ENCODE assay signal across 8 cellular contexts in the genomic region with DNA sequence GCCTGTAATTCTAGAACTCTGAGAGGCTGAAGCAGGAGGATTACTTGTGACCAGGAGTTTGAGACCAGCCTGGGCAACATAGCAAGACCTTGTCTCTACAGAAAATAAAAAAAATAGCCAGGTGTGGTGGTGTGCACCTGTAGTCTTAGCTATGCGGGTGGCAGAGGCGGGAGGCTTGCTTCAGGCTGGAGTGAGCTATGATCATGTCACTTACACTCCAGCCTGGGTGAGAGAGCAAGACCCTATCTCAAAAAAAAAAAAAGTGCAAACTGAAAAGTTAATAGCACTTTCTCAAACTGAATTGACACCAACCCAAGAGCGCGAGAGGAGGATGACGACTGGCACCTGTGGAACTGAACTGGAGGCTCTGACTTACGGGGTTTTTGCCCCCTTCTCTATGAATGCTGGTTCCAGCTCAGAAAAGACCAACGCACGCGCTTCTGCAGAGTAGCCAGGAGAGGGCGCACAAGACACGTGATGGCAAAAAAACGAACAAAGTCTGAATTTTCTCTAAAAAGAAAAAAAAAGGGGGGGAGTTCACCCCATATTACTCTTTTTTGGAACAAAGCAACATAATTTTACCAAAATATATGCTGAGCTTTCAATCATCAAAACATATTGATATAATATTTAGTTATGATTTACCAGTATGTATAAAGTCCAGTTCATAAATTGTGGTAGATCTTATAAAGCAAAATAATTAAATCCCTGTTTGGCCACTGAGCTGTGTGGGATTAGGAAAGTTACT. TPM values are rescaled to one million over a fixed set of nuclear protein-coding genes. Genes with fewer than 3 reads are reported as not detected.
DNase-seq lines count a peak whose midpoint lies in the region; ATAC-seq, FAIRE-seq and TF ChIP-seq lines count a peak whose summit lies in the region.

No MANE protein-coding gene starts in this region.

- no peaks in the 10 kb centered on the region for H3K36me3 ChIP-seq in astrocyte (ENCODE audit: insufficient read depth, low read length)

- no peak overlapping the region for H3K9ac ChIP-seq in astrocyte (ENCODE audit: low read length)

- FAIRE-seq in astrocyte (lab: Jason Lieb, UNC), result no peak

- no peak overlapping the region for H3K27ac ChIP-seq in astrocyte (ENCODE audit: low read depth, low read length)

- H3K4me1 ChIP-seq in astrocyte (ENCODE audit: insufficient read depth, low read length), result no peaks in the 10 kb centered on the region

- DNase-seq in GM03348 (ENCODE audit: low spot score) (peak; percentile 71), NCI-H1092 treated with DMSO at 0.1 percent for 48 hours (lab: John Stamatoyannopoulos, UW) (peak; percentile 58), astrocyte (ENCODE audit: low read depth) (no peak), immature natural killer cell (peak; percentile 48 to 61 (median 57)), KG1 (lab: John Stamatoyannopoulos, UW) (no peak)
- peak; percentile 18 for DNase-seq in T-helper 2 cell treated with Interferon-gamma antibody and Interleukin-4, amounts not matched to agents 5 μg/mL and 100 μg/mL, for 36 hours (ENCODE audit: low spot score)
- peak; percentile 46 to 58 for DNase-seq in stimulated activated CD4-positive, alpha-beta T cell treated with anti-CD3 and anti-CD28 coated beads, Interleukin-1b, Interleukin-23, amount 100 ng/mL, for 4 hours (ENCODE audit: low read depth in 2 of 2)

- no peak overlapping the region for H3K4me2 ChIP-seq in astrocyte (ENCODE audit: low read length)

- no peak overlapping the region for H3K27ac Mint-ChIP-seq in T-helper 2 cell treated with Interferon-gamma antibody and Interleukin-4, amounts not matched to agents 5 μg/mL and 100 μg/mL, for 36 hours
- no peak overlapping the region for H3K27ac Mint-ChIP-seq in astrocyte (ENCODE audit: unreplicated experiment)
- H3K27ac Mint-ChIP-seq in immature natural killer cell, result peak overlapping the region in 1 of 6 donors; percentile 57

- no peak for ATAC-seq in HG02973 (IDR thresholded peaks at IDR 0.05; ENCODE audit: unreplicated experiment)

- H3K4me3 ChIP-seq in astrocyte (ENCODE audit: insufficient read depth, low read depth, low read length), result no peak overlapping the region

- H4K20me1 ChIP-seq in astrocyte (ENCODE audit: insufficient read depth, low read length), result no peaks in the 10 kb centered on the region

- no peaks in the 10 kb centered on the region for H3K9me3 ChIP-seq in astrocyte (ENCODE audit: insufficient read depth, low read depth, low read length)

- peak; percentile 96 for TF ChIP-seq CTCF in astrocyte (IDR thresholded peaks at IDR 0.05; ENCODE audit: insufficient read depth, low read depth, low read length)

- no peaks in the 10 kb centered on the region for H3K9me3 Mint-ChIP-seq in T-helper 2 cell treated with Interferon-gamma antibody and Interleukin-4, amounts not matched to agents 5 μg/mL and 100 μg/mL, for 36 hours
- peaks cover 3% of the 10 kb centered on the region for H3K9me3 Mint-ChIP-seq in astrocyte (ENCODE audit: unreplicated experiment)
- no peaks in the 10 kb centered on the region for H3K9me3 Mint-ChIP-seq in immature natural killer cell

- H3K4me1 Mint-ChIP-seq in T-helper 2 cell treated with Interferon-gamma antibody and Interleukin-4, amounts not matched to agents 5 μg/mL and 100 μg/mL, for 36 hours (ENCODE audit: low read depth), result no peaks in the 10 kb centered on the region
- H3K4me1 Mint-ChIP-seq in astrocyte (ENCODE audit: low read depth, unreplicated experiment) (no peaks in the 10 kb centered on the region), immature natural killer cell (peaks cover 10 to 14% of the 10 kb centered on the region in 2 donors)

- peaks cover 4% of the 10 kb centered on the region for H3K27me3 Mint-ChIP-seq in T-helper 2 cell treated with Interferon-gamma antibody and Interleukin-4, amounts not matched to agents 5 μg/mL and 100 μg/mL, for 36 hours (ENCODE audit: low read depth)
- peaks cover 15% of the 10 kb centered on the region for H3K27me3 Mint-ChIP-seq in astrocyte (ENCODE audit: low read depth, unreplicated experiment)
- peaks cover 0 to 7% (median under 1%) of the 10 kb centered on the region in 3 donors for H3K27me3 Mint-ChIP-seq in immature natural killer cell (ENCODE audit: low read depth in 3 of 3)

- H3K79me2 ChIP-seq in astrocyte (ENCODE audit: insufficient read depth, low read length), result no peaks in the 10 kb centered on the region

- no peaks in the 10 kb centered on the region for H3K36me3 Mint-ChIP-seq in T-helper 2 cell treated with Interferon-gamma antibody and Interleukin-4, amounts not matched to agents 5 μg/mL and 100 μg/mL, for 36 hours (ENCODE audit: low read depth)
- no peaks in the 10 kb centered on the region for H3K36me3 Mint-ChIP-seq in astrocyte (ENCODE audit: low read depth, unreplicated experiment)
- H3K36me3 Mint-ChIP-seq in immature natural killer cell, result no peaks in the 10 kb centered on the region

- H3K4me3 Mint-ChIP-seq in T-helper 2 cell treated with Interferon-gamma antibody and Interleukin-4, amounts not matched to agents 5 μg/mL and 100 μg/mL, for 36 hours, result no peak overlapping the region
- H3K4me3 Mint-ChIP-seq in astrocyte (ENCODE audit: unreplicated experiment) (no peak overlapping the region), immature natural killer cell (no peak overlapping the region)

- no peak overlapping the region for H2AFZ ChIP-seq in astrocyte (ENCODE audit: low read depth, low read length)

- peaks cover 14% of the 10 kb centered on the region for H3K27me3 ChIP-seq in astrocyte (ENCODE audit: insufficient read depth, low read length)

RNA-seq across cellular contexts. Expression of a gene that starts 23.7 kb away (rescaled TPM):
- total RNA-seq in astrocyte, result 0.10 and 0.52 TPM in 2 replicates
- not detected for polyA plus RNA-seq in immature natural killer cell

RNA-seq across cellular contexts. Expression of a gene that starts 30.9 kb away (rescaled TPM):
- total RNA-seq in astrocyte, result not detected in 2 replicates
- polyA plus RNA-seq in immature natural killer cell, result under 1 TPM; 0.55 to 0.80 (median 0.58) TPM

Comparison
In these comparisons a context has a peak if more than half of its experiments do, and no peak if none do; other contexts are left out.
1. DNase-seq: peak in GM03348 (single experiment), NCI-H1092 treated with DMSO at 0.1 percent for 48 hours (single experiment), T-helper 2 cell treated with Interferon-gamma antibody and Interleukin-4, amounts not matched to agents 5 μg/mL and 100 μg/mL, for 36 hours (single experiment), immature natural killer cell (3 of 3) and stimulated activated CD4-positive, alpha-beta T cell treated with anti-CD3 and anti-CD28 coated beads, Interleukin-1b, Interleukin-23, amount 100 ng/mL, for 4 hours (2 of 2); none in astrocyte (single experiment) and KG1 (single experiment).